Comparison of ENCODE assay signal across 21 cellular contexts in genomic region chr9:69386651-69387050, GRCh38.
A peak's percentile ranks its signal among the peaks of the same experiment; 100 is the strongest.
DNase-seq lines count a peak whose midpoint lies in the region; ATAC-seq and TF ChIP-seq lines count a peak whose summit lies in the region.
"Had no signal": no experiment of that assay in that cellular context is flagged by ENCODE, and none has a peak within 500 bp of the region (broad histone marks: within the 10 kb centered on the region; RNA-seq: fewer than 3 reads in every experiment).

No MANE protein-coding gene starts in this region.

- no peak overlapping the region for H4K8ac ChIP-seq in H9 (replicated peaks; ENCODE audit: insufficient read length, low read depth, low read length)

- no peak overlapping the region for H3K4me3 Mint-ChIP-seq in H9
- H3K4me3 Mint-ChIP-seq: CD8-positive, alpha-beta T cell; GM23338 had no signal

- H3K9ac ChIP-seq in H9 (ENCODE audit: extremely low read depth, insufficient read length, low read length): no peak overlapping the region

- H3K4me3 ChIP-seq in esophagus muscularis mucosa (no peak overlapping the region), gastrocnemius medialis (no peak overlapping the region)
- H3K4me3 ChIP-seq: GM23338, SJCRH30 had no signal

- no peak for TF ChIP-seq EP300 in esophagus muscularis mucosa (IDR thresholded peaks at IDR 0.05)

- no peaks in the 10 kb centered on the region for H3K9me3 ChIP-seq in H9 (ENCODE audit: control insufficient read depth, low read depth, low read length)
- H3K9me3 ChIP-seq in esophagus muscularis mucosa: no peaks in the 10 kb centered on the region
- H3K9me3 ChIP-seq in gastrocnemius medialis: no peaks in the 10 kb centered on the region
- H3K9me3 ChIP-seq: SJCRH30 had no signal

- H3K27me3 Mint-ChIP-seq in H9 (ENCODE audit: low read depth): no peaks in the 10 kb centered on the region; the same call in 1 of the 2 replicates

- H3K79me1 ChIP-seq in H9 (ENCODE audit: insufficient read depth, low read depth, low read length, poor library complexity, severe bottlenecking): no peaks in the 10 kb centered on the region

- no peak overlapping the region for H2AFZ ChIP-seq in H9 (ENCODE audit: low read length)
- H2AFZ ChIP-seq: GM23338 had no signal

- intact Hi-C loops in esophagus muscularis mucosa (cut with DNase I): loop anchor here (10.0 kb wide), 1 partner anchor 162 kb away; no protein-coding TSS in a partner anchor
- intact Hi-C loops in left ventricle myocardium superior (cut with micrococcal nuclease): no loop called here
- intact Hi-C loops in gastrocnemius medialis (cut with DNase I; ENCODE audit: low total_unique reads): loop anchor here (10.0 kb wide), 2 partner anchors 1098 to 1228 kb away; no protein-coding TSS in a partner anchor
- intact Hi-C loops in head of caudate nucleus (cut with DNase I): no loop called here

- H3K4me1 ChIP-seq in H9 (ENCODE audit: insufficient read depth, low read length): no peaks in the 10 kb centered on the region
- H3K4me1 ChIP-seq in esophagus muscularis mucosa: peaks cover 12 to 18% (median 15%) of the 10 kb centered on the region in 4 donors
- peaks cover 31 to 35% of the 10 kb centered on the region in 2 donors for H3K4me1 ChIP-seq in gastrocnemius medialis

- peaks cover 7 to 67% (median 9%) of the 10 kb centered on the region in 3 experiments; a peak in 5 of 7 replicates for H3K36me3 Mint-ChIP-seq in H9 (ENCODE audit: insufficient read depth in 1 of 3, low read depth in 3 of 3)
- H3K36me3 Mint-ChIP-seq: CD8-positive, alpha-beta T cell had no signal

- H3K4me2 ChIP-seq in H9 (ENCODE audit: insufficient read depth, insufficient read length, low read length): no peak overlapping the region
- H3K4me2 ChIP-seq: GM23338 had no signal

- no peak overlapping the region for H2BK15ac ChIP-seq in H9 (ENCODE audit: low read depth, low read length)

- H3K14ac ChIP-seq in H9 (ENCODE audit: insufficient read depth, low read length): no peak overlapping the region

- H2BK20ac ChIP-seq in H9 (ENCODE audit: low read depth, low read length, poor library complexity, severe bottlenecking): no peak overlapping the region

- no peak overlapping the region for H2BK12ac ChIP-seq in H9 (ENCODE audit: insufficient read length, low read depth, low read length)

- POLR2A ChIA-PET in GM10248 (lab: Yijun Ruan, JAX): no interaction called here

- H3K4me1 Mint-ChIP-seq in H9: peaks cover 13 to 22% of the 10 kb centered on the region in 2 experiments

- H4K91ac ChIP-seq in H9 (ENCODE audit: insufficient read length, low read depth, low read length): peak overlapping the region; percentile 83

- H3K9me3 Mint-ChIP-seq in H9: no peaks in the 10 kb centered on the region
- H3K9me3 Mint-ChIP-seq: CD8-positive, alpha-beta T cell; GM23338 had no signal

- peaks cover 0 to 48% (median 30%) of the 10 kb centered on the region in 4 donors for H3K36me3 ChIP-seq in esophagus muscularis mucosa
- peaks cover 0 to 27% of the 10 kb centered on the region in 2 donors for H3K36me3 ChIP-seq in gastrocnemius medialis
- H3K36me3 ChIP-seq: SJCRH30 had no signal

- no peak overlapping the region for H3K27ac Mint-ChIP-seq in H9
- H3K27ac Mint-ChIP-seq: CD8-positive, alpha-beta T cell; GM23338 had no signal

- H2BK5ac ChIP-seq in H9 (ENCODE audit: insufficient read length, low read length): no peak overlapping the region

- H3K27me3 ChIP-seq in H9 (ENCODE audit: insufficient read depth, low read length) (no peaks in the 10 kb centered on the region), esophagus muscularis mucosa (no peaks in the 10 kb centered on the region), gastrocnemius medialis (no peaks in the 10 kb centered on the region)
- H3K27me3 ChIP-seq: SJCRH30 had no signal

- H3K23ac ChIP-seq in H9 (ENCODE audit: insufficient read length, low read depth, low read length): no peak overlapping the region

- H3K18ac ChIP-seq in H9 (ENCODE audit: insufficient read length, low read depth, low read length): no peak overlapping the region

- H3K4ac ChIP-seq in H9 (ENCODE audit: low read depth, low read length): no peak overlapping the region

- no peak for TF ChIP-seq CTCF in H9 (conservative IDR thresholded peaks at IDR 0.05)
- no peak for TF ChIP-seq CTCF in esophagus muscularis mucosa (IDR thresholded peaks at IDR 0.05)
- TF ChIP-seq CTCF in gastrocnemius medialis (IDR thresholded peaks at IDR 0.05 in 4 of 5, conservative IDR thresholded peaks at IDR 0.05 in 1 of 5): no peak
- TF ChIP-seq CTCF in GM10248 (IDR thresholded peaks at IDR 0.05; ENCODE audit: control extremely low read depth, extremely low read depth, low read depth, missing control alignments): no peak

- no peak overlapping the region for H3T11ph ChIP-seq in H9 (ENCODE audit: low read length)

- no peak for DNase-seq in H9
- peak; percentile 66 for DNase-seq in esophagus muscularis mucosa (ENCODE audit: extremely low spot score)
- peak; percentile 46 for DNase-seq in left ventricle myocardium superior
- peak; percentile 41 to 59 for DNase-seq in gastrocnemius medialis
- DNase-seq in head of caudate nucleus: no peak
- no peak for DNase-seq in T-helper 9 cell
- no peak for DNase-seq in GM10248 (ENCODE audit: extremely low spot score)
- DNase-seq: AML-193; C1 segment of cervical spinal cord; CD8-positive, alpha-beta T cell; KBM-7; MM.1S; NCI-H1048; NCI-H1417 treated with DMSO at 0.1 percent for 48 hours; NCI-H187; NCI-H2107; NCI-H446 treated with DMSO at 0.1 percent for 48 hours; NCI-H69; SJCRH30 had no signal

- H3K27ac ChIP-seq in H9 (ENCODE audit: insufficient read length, low read depth, low read length): no peak overlapping the region
- no peak overlapping the region for H3K27ac ChIP-seq in esophagus muscularis mucosa (replicated peaks in 1 of 4)
- peak overlapping the region; percentile 63 to 98 (median 96) for H3K27ac ChIP-seq in gastrocnemius medialis
- H3K27ac ChIP-seq: SJCRH30 had no signal

- H3K56ac ChIP-seq in H9 (ENCODE audit: insufficient read length, low read depth, low read length): no peak overlapping the region

- no peaks in the 10 kb centered on the region for H3K23me2 ChIP-seq in H9 (ENCODE audit: insufficient read length, low read depth, low read length, poor library complexity, severe bottlenecking)

- in situ Hi-C loops in gastrocnemius medialis (cut with MboI; ENCODE audit: low sequenced_read_pairs in 4 of 4): loop anchor here in 2 of 4 donors (10.0 to 25.0 kb wide), 2 partner anchors 62 to 1226 kb away; partner anchors contain the start of gene ENTREP1 (in 1 of the 2)

- H3K79me2 ChIP-seq in H9 (ENCODE audit: insufficient read depth, low read length): no peaks in the 10 kb centered on the region

- TF ChIP-seq POLR2A in esophagus muscularis mucosa (IDR thresholded peaks at IDR 0.05; ENCODE audit: low read depth) (no peak), gastrocnemius medialis (IDR thresholded peaks at IDR 0.05) (no peak)

- CTCF ChIA-PET in GM10248 (lab: Yijun Ruan, JAX): no interaction called here

- H4K20me1 ChIP-seq in H9 (ENCODE audit: control insufficient read depth, insufficient read depth, insufficient read length): no peaks in the 10 kb centered on the region

- ATAC-seq in left ventricle myocardium superior (peak; percentile 94), gastrocnemius medialis (peak; percentile 80 to 82)
- ATAC-seq: CD8-positive, alpha-beta T cell; GM23338; HCT116 had no signal

- no peak overlapping the region for H4K5ac ChIP-seq in H9 (ENCODE audit: insufficient read length, low read depth, low read length)

- WGBS in H9 (ENCODE audit: extremely low coverage, insufficient read length, low lambda C conversion rate): no CpG with 5 or more reads among the region's 4 CpGs
- WGBS in esophagus muscularis mucosa: 90% methylated on average over 1 of the region's 4 CpGs

- no peak overlapping the region for H2AK5ac ChIP-seq in H9 (ENCODE audit: insufficient read length, low read length)

- no peak overlapping the region for H2BK120ac ChIP-seq in H9 (ENCODE audit: low read depth, low read length, poor library complexity, severe bottlenecking)

Comparison
In these comparisons a context has a peak if more than half of its experiments do, and no peak if none do; other contexts are left out.
1. DNase-seq: peak in esophagus muscularis mucosa (single experiment), left ventricle myocardium superior (single experiment) and gastrocnemius medialis (2 of 2); none in H9 (single experiment), head of caudate nucleus (0 of 42), T-helper 9 cell (single experiment) and GM10248 (single experiment).
2. H3K27ac ChIP-seq: peak in gastrocnemius medialis (4 of 4); none in H9 (single experiment) and esophagus muscularis mucosa (0 of 4).
3. intact Hi-C loops: an anchor here in esophagus muscularis mucosa (10.0 kb wide) and gastrocnemius medialis (10.0 kb wide); none called in left ventricle myocardium superior and head of caudate nucleus.